8 cellular contexts compared by ENCODE assay signal in the genomic region with DNA sequence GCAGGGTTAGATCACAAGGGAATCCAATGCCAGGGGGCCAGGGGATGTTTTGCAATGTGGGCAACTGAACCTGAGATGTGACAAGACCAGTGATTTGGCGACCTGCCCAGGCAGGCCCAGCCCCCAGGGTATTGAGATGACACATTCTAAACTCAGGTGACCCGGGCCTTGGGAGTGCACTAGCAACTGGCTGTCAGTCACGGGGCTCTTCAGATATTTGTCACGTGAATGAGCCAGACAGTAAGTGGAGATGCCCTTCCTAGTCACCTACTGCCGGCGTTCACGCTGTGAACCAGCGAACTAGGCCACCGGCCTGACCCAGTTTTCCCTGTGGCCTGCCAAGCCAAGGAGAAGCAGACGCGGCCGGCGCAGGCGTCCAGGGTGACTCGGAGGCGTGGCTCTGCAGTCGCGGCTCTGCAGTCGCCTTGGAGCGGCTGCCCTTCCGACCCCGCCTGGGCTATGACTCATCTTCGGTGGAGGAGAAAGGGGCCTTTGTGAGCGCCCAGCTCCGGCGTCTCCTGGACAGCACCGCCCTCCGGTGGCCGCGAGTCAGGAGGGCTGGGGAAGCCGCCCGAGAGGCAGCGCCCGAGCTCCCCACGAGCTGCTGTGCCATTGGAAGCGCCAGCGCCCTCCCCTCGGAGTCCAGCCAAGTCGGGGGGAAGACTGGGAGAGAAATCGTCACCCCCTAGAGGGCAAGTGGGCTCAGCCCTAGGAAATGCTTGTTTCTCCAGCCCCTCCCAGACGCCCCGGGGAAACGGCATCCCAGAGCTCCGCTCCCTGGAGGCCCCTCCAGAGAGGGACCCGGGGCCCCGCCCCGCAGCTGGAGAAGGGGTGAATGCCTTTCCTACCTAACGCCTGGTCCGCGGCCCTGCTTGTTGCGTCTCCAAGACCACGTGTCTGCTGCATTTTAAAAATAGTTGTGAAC. TPM values are rescaled to one million over a fixed set of nuclear protein-coding genes. Genes with fewer than 3 reads are reported as not detected.
DNase-seq lines count a peak whose midpoint lies in the region; ATAC-seq and TF ChIP-seq lines count a peak whose summit lies in the region.

No MANE protein-coding gene starts in this region.

- H3K4me3 ChIP-seq in HAP-1: peak overlapping the region; percentile 21
- H3K4me3 ChIP-seq in MM.1S (ENCODE audit: low read length): peak overlapping the region; percentile 61
- H3K4me3 ChIP-seq in SJSA1: peak overlapping the region; percentile 31
- H3K4me3 ChIP-seq in gastroesophageal sphincter: peak overlapping the region; percentile 14 to 56
- H3K4me3 ChIP-seq in suprapubic skin: peak overlapping the region; percentile 47

- H3K4me1 ChIP-seq in HAP-1 (peaks cover 30% of the 10 kb centered on the region), MM.1S (ENCODE audit: low read length) (peaks cover 16% of the 10 kb centered on the region), SJSA1 (replicated peaks) (peaks cover 11% of the 10 kb centered on the region), gastroesophageal sphincter (peaks cover 2 to 34% (median 8%) of the 10 kb centered on the region in 3 donors), suprapubic skin (peaks cover 26% of the 10 kb centered on the region)

- peak; percentile 73 for TF ChIP-seq CTCF in MM.1S (IDR thresholded peaks at IDR 0.05; ENCODE audit: low read length)
- peak; percentile 60 to 97 (median 95) for TF ChIP-seq CTCF in gastroesophageal sphincter (IDR thresholded peaks at IDR 0.05)
- peak; percentile 69 to 86 for TF ChIP-seq CTCF in suprapubic skin (IDR thresholded peaks at IDR 0.05)

- peak overlapping the region; percentile 76 for H3K4me2 ChIP-seq in MM.1S (ENCODE audit: low read depth, low read length)

- H3K36me3 ChIP-seq in HAP-1 (replicated peaks): no peaks in the 10 kb centered on the region
- no peaks in the 10 kb centered on the region for H3K36me3 ChIP-seq in MM.1S (replicated peaks; ENCODE audit: insufficient read depth, low read length)
- H3K36me3 ChIP-seq in SJSA1: no peaks in the 10 kb centered on the region
- no peaks in the 10 kb centered on the region for H3K36me3 ChIP-seq in gastroesophageal sphincter
- H3K36me3 ChIP-seq in suprapubic skin: no peaks in the 10 kb centered on the region

- no peaks in the 10 kb centered on the region for H3K79me2 ChIP-seq in MM.1S (ENCODE audit: low read length)

- H3F3A ChIP-seq in MM.1S (ENCODE audit: insufficient read depth, low read length): peaks cover 8% of the 10 kb centered on the region; the same call in 1 of the 2 replicates

- H3K4me3 Mint-ChIP-seq in activated naive CD4-positive, alpha-beta T cell treated with anti-CD3 and anti-CD28 coated beads for 36 hours: peak overlapping the region; percentile 75

- peak overlapping the region; percentile 74 for H3K27ac Mint-ChIP-seq in activated naive CD4-positive, alpha-beta T cell treated with anti-CD3 and anti-CD28 coated beads for 36 hours

- H3K9me3 ChIP-seq in HAP-1 (no peaks in the 10 kb centered on the region), MM.1S (replicated peaks; ENCODE audit: insufficient read depth, low read length) (no peaks in the 10 kb centered on the region), SJSA1 (replicated peaks) (no peaks in the 10 kb centered on the region), gastroesophageal sphincter (no peaks in the 10 kb centered on the region), suprapubic skin (no peaks in the 10 kb centered on the region)

- peak; percentile 96 for ATAC-seq in gastroesophageal sphincter

- H3K9me2 ChIP-seq in MM.1S (replicated peaks; ENCODE audit: insufficient read depth, low read length): no peaks in the 10 kb centered on the region

- 0 to 4% methylated on average over 4 to 14 of the region's 52 CpGs for WGBS in gastroesophageal sphincter (ENCODE audit: low coverage in 1 of 2), 2 donors
- WGBS in suprapubic skin: 1% methylated on average over 14 of the region's 52 CpGs

- no peaks in the 10 kb centered on the region for H3K36me3 Mint-ChIP-seq in activated naive CD4-positive, alpha-beta T cell treated with anti-CD3 and anti-CD28 coated beads for 36 hours (ENCODE audit: low read depth)

- intact Hi-C loops in activated naive CD4-positive, alpha-beta T cell treated with anti-CD3 and anti-CD28 coated beads for 36 hours (cut with micrococcal nuclease): loop anchor here (1.0 to 2.0 kb wide), 9 partner anchors 16 to 319 kb away; partner anchors contain the start of gene WSB1

- in situ Hi-C loops in HAP-1 (cut with MboI; ENCODE audit: low sequenced_read_pairs): no loop called here

- H3K27me3 Mint-ChIP-seq in activated naive CD4-positive, alpha-beta T cell treated with anti-CD3 and anti-CD28 coated beads for 36 hours (ENCODE audit: low read depth): peaks cover 3% of the 10 kb centered on the region

- peak overlapping the region; percentile 79 for H2AFZ ChIP-seq in MM.1S (ENCODE audit: low read length)

- DNase-seq in GDM1 (lab: John Stamatoyannopoulos, UW) (peak; percentile 95), HAP-1 (ENCODE audit: low spot score in 2 of 2) (peak; percentile 97), MM.1S (peak; percentile 92), SJSA1 (ENCODE audit: low read depth in 1 of 2, low spot score in 2 of 2) (peak; percentile 98 to 99), nucleus accumbens (lab: John Stamatoyannopoulos, UW) (peak; percentile 76 to 99 (median 96)), suprapubic skin (ENCODE audit: low spot score in 2 of 2) (peak; percentile 99)
- DNase-seq in activated naive CD4-positive, alpha-beta T cell treated with anti-CD3 and anti-CD28 coated beads for 36 hours: peak; percentile 97

- peaks cover 20% of the 10 kb centered on the region for H3K4me1 Mint-ChIP-seq in activated naive CD4-positive, alpha-beta T cell treated with anti-CD3 and anti-CD28 coated beads for 36 hours (ENCODE audit: low read depth)

- CTCF ChIA-PET in activated naive CD4-positive, alpha-beta T cell treated with anti-CD3 and anti-CD28 coated beads for 36 hours (lab: Charles Lee): interaction anchor here (0.8 to 3.9 kb wide), 23 partner anchors 11 to 319 kb away, joined by 3 to 110 read pairs (median 5); no protein-coding TSS in a partner anchor

- H3K27me3 ChIP-seq in HAP-1 (ENCODE audit: low read depth): no peaks in the 10 kb centered on the region
- H3K27me3 ChIP-seq in MM.1S (replicated peaks; ENCODE audit: insufficient read depth, low read length): no peaks in the 10 kb centered on the region
- no peaks in the 10 kb centered on the region for H3K27me3 ChIP-seq in SJSA1 (replicated peaks)
- H3K27me3 ChIP-seq in gastroesophageal sphincter: no peaks in the 10 kb centered on the region
- no peaks in the 10 kb centered on the region for H3K27me3 ChIP-seq in suprapubic skin

- H3K27ac ChIP-seq in MM.1S (ENCODE audit: low read length) (peak overlapping the region; percentile 70), SJSA1 (peak overlapping the region; percentile 37), gastroesophageal sphincter (peak overlapping the region; percentile 48 to 96 (median 92)), suprapubic skin (peak overlapping the region; percentile 78)

- no peak for TF ChIP-seq EP300 in gastroesophageal sphincter (IDR thresholded peaks at IDR 0.05)
- no peak for TF ChIP-seq EP300 in suprapubic skin (IDR thresholded peaks at IDR 0.05)

- no peaks in the 10 kb centered on the region for H3K9me3 Mint-ChIP-seq in activated naive CD4-positive, alpha-beta T cell treated with anti-CD3 and anti-CD28 coated beads for 36 hours

- H3K9ac ChIP-seq in MM.1S (ENCODE audit: low read length): peak overlapping the region; percentile 67

- H4K20me1 ChIP-seq in MM.1S (ENCODE audit: insufficient read depth, low read length): no peaks in the 10 kb centered on the region

- TF ChIP-seq POLR2A in gastroesophageal sphincter (IDR thresholded peaks at IDR 0.05) (peak; percentile 5 to 45), suprapubic skin (IDR thresholded peaks at IDR 0.05) (peak in 1 of 2 donors; percentile 21)

RNA-seq across cellular contexts. Expression of gene WSB1, which starts 38.8 kb away (rescaled TPM):
- total RNA-seq in SJSA1 (2014; rRNA removed; shearing (Covaris generic)): 55.3 and 59.7 TPM in 2 replicates
- 100 to 1,000 TPM; 112 to 118 TPM for total RNA-seq in activated naive CD4-positive, alpha-beta T cell treated with anti-CD3 and anti-CD28 coated beads for 36 hours
- total RNA-seq in gastroesophageal sphincter: 100 to 1,000 TPM in 2 of 4 donors, 10 to 100 TPM in 2; 74.2 to 200 (median 133) TPM
- total RNA-seq in suprapubic skin: 100 to 1,000 TPM in 1 of 4 donors, 10 to 100 TPM in 3; 38.5 to 206 (median 57.2) TPM

Comparison
In these comparisons a context has a peak if more than half of its experiments do, and no peak if none do; other contexts are left out.
1. Peak in every context shown above with its lines: DNase-seq, ATAC-seq, H3K4me3 ChIP-seq and H3K27ac ChIP-seq.
2. H3K27ac ChIP-seq: peak in every context shown above with its lines; median percentile 92 in gastroesophageal sphincter; 78 in suprapubic skin; 70 in MM.1S; 37 in SJSA1.